In the genomic region with DNA sequence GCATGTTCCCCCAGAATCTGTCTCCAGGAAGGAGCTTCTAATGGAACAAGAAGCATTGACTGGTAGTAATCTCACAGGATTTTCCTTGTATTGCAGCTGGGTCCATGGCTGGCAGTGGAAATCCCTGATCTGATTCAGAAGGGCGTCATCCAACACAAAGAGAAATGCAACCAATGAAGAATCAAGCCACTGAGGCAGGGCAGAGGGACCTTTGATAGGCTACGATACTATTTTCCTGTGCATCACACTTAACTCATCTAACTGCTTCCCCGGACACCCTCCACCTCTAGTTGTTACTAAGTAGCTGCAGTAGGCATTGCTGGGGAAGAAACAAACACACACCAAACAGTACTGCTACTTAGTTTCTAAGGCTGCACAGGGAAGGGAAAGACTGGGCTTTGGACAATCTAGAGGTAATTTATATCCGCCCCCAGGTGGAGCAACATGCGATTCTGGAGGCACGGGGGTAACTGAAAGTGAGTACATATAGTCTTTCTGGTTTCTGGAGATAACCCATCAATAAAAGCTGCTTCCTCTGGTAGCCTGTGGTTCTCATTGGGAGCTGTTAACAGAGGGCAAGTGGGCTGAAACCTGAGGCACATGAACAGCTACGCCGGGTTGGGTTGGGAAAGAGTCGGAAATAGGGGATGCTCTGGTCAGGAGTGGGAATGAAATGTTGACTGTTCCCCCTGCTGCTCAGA, we compare ENCODE assay signal across 8 cellular contexts. TPM values are rescaled to one million over a fixed set of nuclear protein-coding genes. Genes with fewer than 3 reads are reported as not detected.
DNase-seq lines count a peak whose midpoint lies in the region; ATAC-seq and TF ChIP-seq lines count a peak whose summit lies in the region.

No MANE protein-coding gene starts in this region.

- no peaks in the 10 kb centered on the region for H3K27me3 ChIP-seq in ovary

- H3K36me3 ChIP-seq in ES-I3 (ENCODE audit: insufficient read depth, low read length) (no peaks in the 10 kb centered on the region), ovary (no peaks in the 10 kb centered on the region)

- H3K9ac ChIP-seq in ES-I3 (ENCODE audit: low read depth, low read length): peak overlapping the region; percentile 57; the same call in 1 of the 2 replicates

- DNase-seq in OCI-M1 (lab: John Stamatoyannopoulos, UW) (peak; percentile 61), endothelial cell (ENCODE audit: low spot score) (no peak), ovary (no peak), RPMI8226 (no peak), NCI-H510A (lab: John Stamatoyannopoulos, UW) (no peak)

- H3K4me3 Mint-ChIP-seq in endothelial cell (ENCODE audit: unreplicated experiment): peak overlapping the region; percentile 92

- peaks cover 49% of the 10 kb centered on the region for H3K4me1 Mint-ChIP-seq in endothelial cell (ENCODE audit: unreplicated experiment)

- no peak for TF ChIP-seq POLR2A in ovary (IDR thresholded peaks at IDR 0.05)

- WGBS in ovary, 3 donors: 67 to 83% (median 70%) methylated on average over 9 of the region's 9 CpGs

- TF ChIP-seq CTCF in endothelial cell (IDR thresholded peaks at IDR 0.05; ENCODE audit: unreplicated experiment) (no peak), ovary (IDR thresholded peaks at IDR 0.05) (no peak)

- H3K27ac Mint-ChIP-seq in endothelial cell (ENCODE audit: unreplicated experiment): peak overlapping the region; percentile 92

- H3K9me3 Mint-ChIP-seq in endothelial cell (ENCODE audit: unreplicated experiment): no peaks in the 10 kb centered on the region

- H3K36me3 Mint-ChIP-seq in endothelial cell (ENCODE audit: low read depth, unreplicated experiment): peaks cover 39% of the 10 kb centered on the region

- no peak for TF ChIP-seq EP300 in ovary (IDR thresholded peaks at IDR 0.05)

- H3K4me3 ChIP-seq in ovary: peak overlapping the region; percentile 84

- H3K27me3 Mint-ChIP-seq in endothelial cell (ENCODE audit: unreplicated experiment): peaks cover 26% of the 10 kb centered on the region

- ATAC-seq in HG02840 (IDR thresholded peaks at IDR 0.05; ENCODE audit: low FRiP score, unreplicated experiment) (no peak), GM18861 (IDR thresholded peaks at IDR 0.05; ENCODE audit: unreplicated experiment) (no peak)

- H3K27ac ChIP-seq in ovary: peak overlapping the region; percentile 68 to 89

- intact Hi-C loops in ovary (cut with DNase I): loop anchor here in 1 of 4 donors (10.0 kb wide), 1 partner anchor 874 kb away; a partner anchor contains a TSS

- H3K9me3 ChIP-seq in ES-I3 (ENCODE audit: control insufficient read depth, insufficient read depth, low read length) (no peaks in the 10 kb centered on the region), ovary (no peaks in the 10 kb centered on the region)

- H3K4me1 ChIP-seq in ES-I3 (ENCODE audit: insufficient read depth, low read length): no peaks in the 10 kb centered on the region
- H3K4me1 ChIP-seq in ovary (ENCODE audit: insufficient read depth): peaks cover 14% of the 10 kb centered on the region

RNA-seq across cellular contexts. Expression of a gene that starts 0.8 kb away (rescaled TPM):
- total RNA-seq in endothelial cell (ENCODE audit: unreplicated experiment) (22.2 TPM), ovary (10 to 100 TPM; 16.7 to 41.9 (median 38.5) TPM)
- polyA plus RNA-seq in ovary: 10 to 100 TPM; 29.2 to 32.0 TPM

RNA-seq across cellular contexts. Expression of a gene that starts 4.7 kb away (rescaled TPM):
- total RNA-seq in endothelial cell (ENCODE audit: unreplicated experiment) (124 TPM), ovary (100 to 1,000 TPM in 3 of 7 donors, 10 to 100 TPM in 4; 63.2 to 111 (median 96.1) TPM)
- polyA plus RNA-seq in ovary: 100 to 1,000 TPM; 131 to 209 TPM

RNA-seq across cellular contexts. Expression of a gene that starts 7.8 kb away (rescaled TPM):
- total RNA-seq in endothelial cell (ENCODE audit: unreplicated experiment) (39.0 TPM), ovary (10 to 100 TPM; 20.1 to 37.9 (median 24.2) TPM)
- polyA plus RNA-seq in ovary: 10 to 100 TPM; 21.1 to 29.6 TPM

RNA-seq across cellular contexts. Expression of a gene that starts 18.8 kb away (rescaled TPM):
- total RNA-seq in endothelial cell (ENCODE audit: unreplicated experiment) (44.0 TPM), ovary (10 to 100 TPM; 23.1 to 40.6 (median 28.8) TPM)
- 10 to 100 TPM; 24.2 to 44.0 TPM for polyA plus RNA-seq in ovary

RNA-seq across cellular contexts. Expression of a gene that starts 26.0 kb away (rescaled TPM):
- total RNA-seq in endothelial cell (ENCODE audit: unreplicated experiment) (133 TPM), ovary (10 to 100 TPM; 19.0 to 40.2 (median 38.1) TPM)
- 10 to 100 TPM; 35.2 to 53.9 TPM for polyA plus RNA-seq in ovary
